In genomic region chr2:209936106-209936663, GRCh38 we compare ENCODE assay signal across 14 cellular contexts.
A peak's percentile ranks its signal among the peaks of the same experiment; 100 is the strongest.
DNase-seq lines count a peak whose midpoint lies in the region; ATAC-seq and TF ChIP-seq lines count a peak whose summit lies in the region.
"Had no signal": no experiment of that assay in that cellular context is flagged by ENCODE, and none has a peak within 500 bp of the region (broad histone marks: within the 10 kb centered on the region; RNA-seq: fewer than 3 reads in every experiment).

No MANE protein-coding gene starts in this region.

- H3K9me3 ChIP-seq in adrenal gland (replicated peaks in 1 of 3), result no peaks in the 10 kb centered on the region
- H3K9me3 ChIP-seq: esophagus squamous epithelium, left ventricle myocardium inferior had no signal

- H3K4me1 ChIP-seq in adrenal gland (replicated peaks in 1 of 2), result peaks cover 26 to 41% of the 10 kb centered on the region in 2 donors
- H3K4me1 ChIP-seq: left ventricle myocardium inferior had no signal

- DNase-seq in adrenal gland (peak in 3 of 7 donors; percentile 20 to 60 (median 48)), kidney epithelial cell (ENCODE audit: low read depth) (no peak), germinal center (ENCODE audit: low spot score) (no peak), posterior cingulate gyrus (no peak), NCI-H2196 (lab: John Stamatoyannopoulos, UW; ENCODE audit: unreplicated experiment) (no peak)
- DNase-seq: aorta; CD8-positive, alpha-beta memory T cell; esophagus squamous epithelium; left ventricle myocardium inferior; NCI-H1092 treated with DMSO at 0.1 percent for 48 hours; stimulated activated CD4-positive, alpha-beta T cell treated with anti-CD3 and anti-CD28 coated beads, Interleukin-4, amount 100 ng/mL, for 1 hour had no signal

- intact Hi-C loops in adrenal gland (cut with DNase I) (no loop called here), posterior cingulate gyrus (cut with DNase I) (no loop called here)

- no peaks in the 10 kb centered on the region for H3K27me3 ChIP-seq in adrenal gland
- H3K27me3 ChIP-seq in kidney epithelial cell (ENCODE audit: control insufficient read depth, insufficient read depth, low read length), result no peaks in the 10 kb centered on the region
- H3K27me3 ChIP-seq: esophagus squamous epithelium had no signal

- ATAC-seq in GM18520 (IDR thresholded peaks at IDR 0.05; ENCODE audit: unreplicated experiment), result peak; percentile 38
- peak; percentile 43 for ATAC-seq in HG03378 (IDR thresholded peaks at IDR 0.05; ENCODE audit: unreplicated experiment)
- ATAC-seq in HG02763 (IDR thresholded peaks at IDR 0.05; ENCODE audit: unreplicated experiment), result no peak

- no peak overlapping the region for H3K27ac ChIP-seq in adrenal gland
- H3K27ac ChIP-seq: esophagus squamous epithelium, left ventricle myocardium inferior had no signal

- TF ChIP-seq CTCF in adrenal gland (IDR thresholded peaks at IDR 0.05) (peak; percentile 21 to 62 (median 50)), kidney epithelial cell (IDR thresholded peaks at IDR 0.05; ENCODE audit: insufficient read depth, low read length, poor library complexity, severe bottlenecking) (peak; percentile 30)

- H3K4me3 ChIP-seq in adrenal gland, result no peak overlapping the region
- no peak overlapping the region for H3K4me3 ChIP-seq in kidney epithelial cell (ENCODE audit: low read depth, low read length)
- H3K4me3 ChIP-seq: esophagus squamous epithelium, left ventricle myocardium inferior had no signal

- H3K36me3 ChIP-seq in adrenal gland (replicated peaks in 1 of 2) (no peaks in the 10 kb centered on the region), kidney epithelial cell (ENCODE audit: control insufficient read depth, insufficient read depth, low read length) (no peaks in the 10 kb centered on the region)
- H3K36me3 ChIP-seq: esophagus squamous epithelium, left ventricle myocardium inferior had no signal

- 43 to 73% (median 63%) methylated on average over 3 of the region's 3 CpGs for WGBS in adrenal gland, 4 donors

- no peak for TF ChIP-seq POLR2A in adrenal gland (IDR thresholded peaks at IDR 0.05)
